1 cellular context compared by ENCODE assay signal in genomic region chr17:61460796-61461585, GRCh38.
A peak's percentile ranks its signal among the peaks of the same experiment; 100 is the strongest.
TF ChIP-seq lines count a peak whose summit lies in the region.

No MANE protein-coding gene starts in this region.

TF ChIP-seq in HepG2, 621 proteins besides CTCF, POLR2A, EP300 and RAD21 (continued from another document and continues in another):
- TF ChIP-seq ZNF18 (CRISPR knock-in tag; IDR thresholded peaks at IDR 0.05; ENCODE audit: insufficient replicate concordance): no peak
- TF ChIP-seq ZBTB8A (CRISPR knock-in tag; IDR thresholded peaks at IDR 0.05; ENCODE audit: borderline replicate concordance, low read depth): no peak
- TF ChIP-seq ZNF17 (CRISPR knock-in tag; IDR thresholded peaks at IDR 0.05): no peak
- TF ChIP-seq ZNF296 (CRISPR knock-in tag; conservative IDR thresholded peaks at IDR 0.05): no peak
- TF ChIP-seq ZSCAN29 (CRISPR knock-in tag; conservative IDR thresholded peaks at IDR 0.05): peak; percentile 58; the same call in 1 of the 2 replicates
- TF ChIP-seq ZNF124 (CRISPR knock-in tag; IDR thresholded peaks at IDR 0.05): no peak; the same call in 1 of the 2 replicates
- TF ChIP-seq GATAD2A (CRISPR knock-in tag; IDR thresholded peaks at IDR 0.05): peak; percentile 91
- TF ChIP-seq BATF2 (CRISPR knock-in tag; IDR thresholded peaks at IDR 0.05): no peak
- TF ChIP-seq ZFP1 (CRISPR knock-in tag; IDR thresholded peaks at IDR 0.05): peak; percentile 59; the same call in 1 of the 2 replicates
- TF ChIP-seq NR2C2 (CRISPR knock-in tag; IDR thresholded peaks at IDR 0.05; ENCODE audit: borderline replicate concordance): no peak
- peak; percentile 51; the same call in 1 of the 2 replicates for TF ChIP-seq MIXL1 (CRISPR knock-in tag; IDR thresholded peaks at IDR 0.05)
- TF ChIP-seq ZNF143 (CRISPR knock-in tag; IDR thresholded peaks at IDR 0.05): no peak
- no peak for TF ChIP-seq ZNF326 (CRISPR knock-in tag; IDR thresholded peaks at IDR 0.05; ENCODE audit: borderline replicate concordance)
- TF ChIP-seq NFIB (CRISPR knock-in tag; IDR thresholded peaks at IDR 0.05; ENCODE audit: borderline replicate concordance): no peak
- TF ChIP-seq HNF1B (CRISPR knock-in tag; IDR thresholded peaks at IDR 0.05): peak; percentile 45; the same call in 1 of the 2 replicates
- TF ChIP-seq ZNF652 (CRISPR knock-in tag; IDR thresholded peaks at IDR 0.05; ENCODE audit: borderline replicate concordance, low read depth): no peak; the same call in 1 of the 2 replicates
- TF ChIP-seq, protein P1, sequence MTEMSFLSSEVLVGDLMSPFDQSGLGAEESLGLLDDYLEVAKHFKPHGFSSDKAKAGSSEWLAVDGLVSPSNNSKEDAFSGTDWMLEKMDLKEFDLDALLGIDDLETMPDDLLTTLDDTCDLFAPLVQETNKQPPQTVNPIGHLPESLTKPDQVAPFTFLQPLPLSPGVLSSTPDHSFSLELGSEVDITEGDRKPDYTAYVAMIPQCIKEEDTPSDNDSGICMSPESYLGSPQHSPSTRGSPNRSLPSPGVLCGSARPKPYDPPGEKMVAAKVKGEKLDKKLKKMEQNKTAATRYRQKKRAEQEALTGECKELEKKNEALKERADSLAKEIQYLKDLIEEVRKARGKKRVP (CRISPR knock-in tag; IDR thresholded peaks at IDR 0.05): no peak
- TF ChIP-seq ZNF543 (CRISPR knock-in tag; IDR thresholded peaks at IDR 0.05): no peak
- no peak for TF ChIP-seq FOXC1 (CRISPR knock-in tag; IDR thresholded peaks at IDR 0.05; ENCODE audit: borderline replicate concordance)
- TF ChIP-seq CERS6 (CRISPR knock-in tag; IDR thresholded peaks at IDR 0.05): no peak
- TF ChIP-seq SP140L (CRISPR knock-in tag; IDR thresholded peaks at IDR 0.05; ENCODE audit: borderline replicate concordance): no peak
- TF ChIP-seq BORCS8-MEF2B (CRISPR knock-in tag; IDR thresholded peaks at IDR 0.05): no peak
- TF ChIP-seq, protein P2, sequence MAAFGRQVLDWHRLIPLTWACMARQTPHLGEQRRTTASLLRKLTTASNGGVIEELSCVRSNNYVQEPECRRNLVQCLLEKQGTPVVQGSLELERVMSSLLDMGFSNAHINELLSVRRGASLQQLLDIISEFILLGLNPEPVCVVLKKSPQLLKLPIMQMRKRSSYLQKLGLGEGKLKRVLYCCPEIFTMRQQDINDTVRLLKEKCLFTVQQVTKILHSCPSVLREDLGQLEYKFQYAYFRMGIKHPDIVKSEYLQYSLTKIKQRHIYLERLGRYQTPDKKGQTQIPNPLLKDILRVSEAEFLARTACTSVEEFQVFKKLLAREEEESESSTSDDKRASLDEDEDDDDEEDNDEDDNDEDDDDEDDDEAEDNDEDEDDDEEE (CRISPR knock-in tag; IDR thresholded peaks at IDR 0.05): no peak
- TF ChIP-seq MYC (CRISPR knock-in tag; IDR thresholded peaks at IDR 0.05; ENCODE audit: borderline replicate concordance): peak; percentile 25; the same call in 1 of the 2 replicates
- no peak for TF ChIP-seq ZSCAN21 (CRISPR knock-in tag; IDR thresholded peaks at IDR 0.05; ENCODE audit: borderline replicate concordance)
- TF ChIP-seq IRX3 (CRISPR knock-in tag; IDR thresholded peaks at IDR 0.05; ENCODE audit: borderline replicate concordance, low read depth): no peak
- TF ChIP-seq BCL6 (CRISPR knock-in tag; IDR thresholded peaks at IDR 0.05): peak; percentile 90
- TF ChIP-seq, protein P3, sequence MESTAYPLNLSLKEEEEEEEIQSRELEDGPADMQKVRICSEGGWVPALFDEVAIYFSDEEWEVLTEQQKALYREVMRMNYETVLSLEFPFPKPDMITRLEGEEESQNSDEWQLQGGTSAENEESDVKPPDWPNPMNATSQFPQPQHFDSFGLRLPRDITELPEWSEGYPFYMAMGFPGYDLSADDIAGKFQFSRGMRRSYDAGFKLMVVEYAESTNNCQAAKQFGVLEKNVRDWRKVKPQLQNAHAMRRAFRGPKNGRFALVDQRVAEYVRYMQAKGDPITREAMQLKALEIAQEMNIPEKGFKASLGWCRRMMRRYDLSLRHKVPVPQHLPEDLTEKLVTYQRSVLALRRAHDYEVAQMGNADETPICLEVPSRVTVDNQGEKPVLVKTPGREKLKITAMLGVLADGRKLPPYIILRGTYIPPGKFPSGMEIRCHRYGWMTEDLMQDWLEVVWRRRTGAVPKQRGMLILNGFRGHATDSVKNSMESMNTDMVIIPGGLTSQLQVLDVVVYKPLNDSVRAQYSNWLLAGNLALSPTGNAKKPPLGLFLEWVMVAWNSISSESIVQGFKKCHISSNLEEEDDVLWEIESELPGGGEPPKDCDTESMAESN (CRISPR knock-in tag; conservative IDR thresholded peaks at IDR 0.05): 0 out of 2 replicates have a peak, but pooled peaks have one; percentile 36
- TF ChIP-seq KLF15 (CRISPR knock-in tag; IDR thresholded peaks at IDR 0.05; ENCODE audit: borderline replicate concordance): no peak
- TF ChIP-seq ZNF343 (CRISPR knock-in tag; IDR thresholded peaks at IDR 0.05): no peak
- TF ChIP-seq, protein P4, sequence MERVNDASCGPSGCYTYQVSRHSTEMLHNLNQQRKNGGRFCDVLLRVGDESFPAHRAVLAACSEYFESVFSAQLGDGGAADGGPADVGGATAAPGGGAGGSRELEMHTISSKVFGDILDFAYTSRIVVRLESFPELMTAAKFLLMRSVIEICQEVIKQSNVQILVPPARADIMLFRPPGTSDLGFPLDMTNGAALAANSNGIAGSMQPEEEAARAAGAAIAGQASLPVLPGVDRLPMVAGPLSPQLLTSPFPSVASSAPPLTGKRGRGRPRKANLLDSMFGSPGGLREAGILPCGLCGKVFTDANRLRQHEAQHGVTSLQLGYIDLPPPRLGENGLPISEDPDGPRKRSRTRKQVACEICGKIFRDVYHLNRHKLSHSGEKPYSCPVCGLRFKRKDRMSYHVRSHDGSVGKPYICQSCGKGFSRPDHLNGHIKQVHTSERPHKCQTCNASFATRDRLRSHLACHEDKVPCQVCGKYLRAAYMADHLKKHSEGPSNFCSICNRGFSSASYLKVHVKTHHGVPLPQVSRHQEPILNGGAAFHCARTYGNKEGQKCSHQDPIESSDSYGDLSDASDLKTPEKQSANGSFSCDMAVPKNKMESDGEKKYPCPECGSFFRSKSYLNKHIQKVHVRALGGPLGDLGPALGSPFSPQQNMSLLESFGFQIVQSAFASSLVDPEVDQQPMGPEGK (CRISPR knock-in tag; IDR thresholded peaks at IDR 0.05): peak; percentile 82
- TF ChIP-seq KMT2A (CRISPR knock-in tag; IDR thresholded peaks at IDR 0.05): no peak
- TF ChIP-seq IRF1 (CRISPR knock-in tag; IDR thresholded peaks at IDR 0.05; ENCODE audit: low read depth): no peak
- TF ChIP-seq, protein P5, sequence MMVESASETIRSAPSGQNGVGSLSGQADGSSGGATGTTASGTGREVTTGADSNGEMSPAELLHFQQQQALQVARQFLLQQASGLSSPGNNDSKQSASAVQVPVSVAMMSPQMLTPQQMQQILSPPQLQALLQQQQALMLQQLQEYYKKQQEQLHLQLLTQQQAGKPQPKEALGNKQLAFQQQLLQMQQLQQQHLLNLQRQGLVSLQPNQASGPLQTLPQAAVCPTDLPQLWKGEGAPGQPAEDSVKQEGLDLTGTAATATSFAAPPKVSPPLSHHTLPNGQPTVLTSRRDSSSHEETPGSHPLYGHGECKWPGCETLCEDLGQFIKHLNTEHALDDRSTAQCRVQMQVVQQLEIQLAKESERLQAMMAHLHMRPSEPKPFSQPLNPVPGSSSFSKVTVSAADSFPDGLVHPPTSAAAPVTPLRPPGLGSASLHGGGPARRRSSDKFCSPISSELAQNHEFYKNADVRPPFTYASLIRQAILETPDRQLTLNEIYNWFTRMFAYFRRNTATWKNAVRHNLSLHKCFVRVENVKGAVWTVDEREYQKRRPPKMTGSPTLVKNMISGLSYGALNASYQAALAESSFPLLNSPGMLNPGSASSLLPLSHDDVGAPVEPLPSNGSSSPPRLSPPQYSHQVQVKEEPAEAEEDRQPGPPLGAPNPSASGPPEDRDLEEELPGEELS (CRISPR knock-in tag; IDR thresholded peaks at IDR 0.05): peak; percentile 94
- TF ChIP-seq ZNF549 (CRISPR knock-in tag; IDR thresholded peaks at IDR 0.05): no peak
- TF ChIP-seq MAFG (CRISPR knock-in tag; IDR thresholded peaks at IDR 0.05): no peak
- no peak for TF ChIP-seq ZNF446 (CRISPR knock-in tag; IDR thresholded peaks at IDR 0.05)
- no peak for TF ChIP-seq ZNF672 (CRISPR knock-in tag; IDR thresholded peaks at IDR 0.05)
- TF ChIP-seq FOXJ3 (CRISPR knock-in tag; IDR thresholded peaks at IDR 0.05; ENCODE audit: borderline replicate concordance): peak; percentile 87; the same call in 1 of the 2 replicates
- TF ChIP-seq ATF2 (CRISPR knock-in tag; IDR thresholded peaks at IDR 0.05): 0 out of 2 replicates have a peak, but pooled peaks have one; percentile 38
- TF ChIP-seq, protein P6, sequence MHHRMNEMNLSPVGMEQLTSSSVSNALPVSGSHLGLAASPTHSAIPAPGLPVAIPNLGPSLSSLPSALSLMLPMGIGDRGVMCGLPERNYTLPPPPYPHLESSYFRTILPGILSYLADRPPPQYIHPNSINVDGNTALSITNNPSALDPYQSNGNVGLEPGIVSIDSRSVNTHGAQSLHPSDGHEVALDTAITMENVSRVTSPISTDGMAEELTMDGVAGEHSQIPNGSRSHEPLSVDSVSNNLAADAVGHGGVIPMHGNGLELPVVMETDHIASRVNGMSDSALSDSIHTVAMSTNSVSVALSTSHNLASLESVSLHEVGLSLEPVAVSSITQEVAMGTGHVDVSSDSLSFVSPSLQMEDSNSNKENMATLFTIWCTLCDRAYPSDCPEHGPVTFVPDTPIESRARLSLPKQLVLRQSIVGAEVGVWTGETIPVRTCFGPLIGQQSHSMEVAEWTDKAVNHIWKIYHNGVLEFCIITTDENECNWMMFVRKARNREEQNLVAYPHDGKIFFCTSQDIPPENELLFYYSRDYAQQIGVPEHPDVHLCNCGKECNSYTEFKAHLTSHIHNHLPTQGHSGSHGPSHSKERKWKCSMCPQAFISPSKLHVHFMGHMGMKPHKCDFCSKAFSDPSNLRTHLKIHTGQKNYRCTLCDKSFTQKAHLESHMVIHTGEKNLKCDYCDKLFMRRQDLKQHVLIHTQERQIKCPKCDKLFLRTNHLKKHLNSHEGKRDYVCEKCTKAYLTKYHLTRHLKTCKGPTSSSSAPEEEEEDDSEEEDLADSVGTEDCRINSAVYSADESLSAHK (CRISPR knock-in tag; IDR thresholded peaks at IDR 0.05; ENCODE audit: borderline replicate concordance): no peak
- TF ChIP-seq ZBTB14 (CRISPR knock-in tag; IDR thresholded peaks at IDR 0.05): no peak
- no peak for TF ChIP-seq ZNF510 (CRISPR knock-in tag; IDR thresholded peaks at IDR 0.05; ENCODE audit: low read depth)
- TF ChIP-seq SMYD3 (CRISPR knock-in tag; IDR thresholded peaks at IDR 0.05): no peak
